In the genomic region with DNA sequence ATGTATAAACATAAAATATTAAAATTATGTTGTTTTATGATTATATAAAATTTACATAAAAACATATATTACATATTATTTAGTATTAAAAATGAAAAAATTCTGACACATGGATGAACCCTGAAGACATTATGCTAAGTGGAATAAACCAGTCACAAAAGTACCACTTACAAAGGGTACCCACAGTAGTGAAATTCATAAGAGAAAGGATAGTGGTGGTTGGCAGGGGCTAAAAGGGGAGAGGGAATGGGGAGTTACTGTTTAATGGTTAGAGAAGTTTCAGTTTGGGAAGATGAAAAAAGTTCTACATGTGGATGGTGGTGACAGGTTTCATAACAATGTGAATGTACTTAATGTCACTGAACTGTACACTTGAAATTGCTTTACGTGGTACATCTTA, we compare ENCODE assay signal across 24 cellular contexts.
"Had no signal": no experiment of that assay in that cellular context is flagged by ENCODE, and none has a peak within 500 bp of the region (broad histone marks: within the 10 kb centered on the region; RNA-seq: fewer than 3 reads in every experiment).

No MANE protein-coding gene starts in this region.

- H3K9me3 Mint-ChIP-seq: activated CD8-positive, alpha-beta T cell treated with anti-CD3 and anti-CD28 coated beads for 36 hours; activated T-helper 1 cell treated with anti-CD3 and anti-CD28 coated beads, Interleukin-12 subunit alpha, Interleukin-12 subunit beta, Interleukin-2, Interleukin-4 antibody, amounts not matched to agents 30 ng/mL and 10 ng/mL and 1 ng/mL, durations not matched to agents 14 hours and 24 hours and 36 hours; T-cell had no signal

- ATAC-seq: activated CD8-positive, alpha-beta T cell treated with anti-CD3 and anti-CD28 coated beads for 36 hours; T-cell had no signal

- H3K27ac ChIP-seq: SK-N-MC, VCaP had no signal

- H3K36me3 ChIP-seq: adrenal gland had no signal

- H3K4me3 Mint-ChIP-seq: activated CD8-positive, alpha-beta T cell treated with anti-CD3 and anti-CD28 coated beads for 36 hours; activated naive CD8-positive, alpha-beta T cell; activated T-helper 1 cell treated with anti-CD3 and anti-CD28 coated beads, Interleukin-12 subunit alpha, Interleukin-12 subunit beta, Interleukin-2, Interleukin-4 antibody, amounts not matched to agents 30 ng/mL and 10 ng/mL and 1 ng/mL, durations not matched to agents 14 hours and 24 hours and 36 hours; T-cell had no signal

- H3K4me3 ChIP-seq: adrenal gland, SK-N-MC had no signal

- H3K27ac Mint-ChIP-seq: activated CD8-positive, alpha-beta T cell treated with anti-CD3 and anti-CD28 coated beads for 36 hours; activated T-helper 1 cell treated with anti-CD3 and anti-CD28 coated beads, Interleukin-12 subunit alpha, Interleukin-12 subunit beta, Interleukin-2, Interleukin-4 antibody, amounts not matched to agents 30 ng/mL and 10 ng/mL and 1 ng/mL, durations not matched to agents 14 hours and 24 hours and 36 hours; T-cell had no signal

- DNase-seq: activated CD4-positive, CD25-positive, alpha-beta regulatory T cell; activated CD8-positive, alpha-beta memory T cell treated with anti-CD3 and anti-CD28 coated beads, Interleukin-2, amount 50 U/mL, for 4 hours; activated CD8-positive, alpha-beta T cell treated with anti-CD3 and anti-CD28 coated beads for 36 hours; activated effector memory CD4-positive, alpha-beta T cell treated with Interleukin-2 at 50 U/mL for 16 hours; activated naive CD4-positive, alpha-beta T cell; activated T-cell treated with anti-CD3 and anti-CD28 coated beads, Interleukin-2, amount 50 U/mL, for 1 hour; Kasumi-1; KBM-7; NCI-H1105 treated with DMSO at 0.1 percent for 48 hours; NCI-H146; NCI-H187 treated with DMSO at 0.1 percent for 48 hours; NCI-H2171 treated with DMSO at 0.1 percent for 48 hours; NCI-H226; NCI-H526; NCI-H774; RPMI8226; T-cell; T-helper 2 cell; T1000 had no signal

- H3K27me3 Mint-ChIP-seq: activated CD8-positive, alpha-beta T cell treated with anti-CD3 and anti-CD28 coated beads for 36 hours; activated naive CD8-positive, alpha-beta T cell; T-cell had no signal

- H3K27me3 ChIP-seq: adrenal gland had no signal

- H3K9me3 ChIP-seq: adrenal gland had no signal
